Comparison of ENCODE assay signal across 11 cellular contexts in the genomic region with DNA sequence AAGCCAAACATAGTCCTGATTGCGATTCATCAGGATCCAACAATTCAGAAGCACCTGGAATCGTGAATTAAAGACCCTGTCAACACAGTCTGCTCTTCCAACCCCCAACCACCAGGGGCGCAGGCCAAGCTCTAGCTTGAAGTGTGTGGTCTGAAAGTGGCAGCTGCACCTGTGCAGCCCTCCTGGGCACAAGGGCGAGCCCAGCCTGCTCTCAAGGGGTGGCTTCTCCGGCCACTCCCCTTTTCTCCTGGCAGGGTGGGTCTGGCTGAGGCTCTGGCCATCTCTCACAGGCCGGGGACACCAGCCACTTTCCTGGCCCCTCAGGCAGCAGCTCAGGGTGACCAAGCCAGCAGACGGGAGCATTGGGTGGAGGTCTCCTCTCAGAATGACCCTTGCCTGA.
DNase-seq lines count a peak whose midpoint lies in the region; ATAC-seq, FAIRE-seq and TF ChIP-seq lines count a peak whose summit lies in the region.
"Had no signal": no experiment of that assay in that cellular context is flagged by ENCODE, and none has a peak within 500 bp of the region (broad histone marks: within the 10 kb centered on the region; RNA-seq: fewer than 3 reads in every experiment).

No MANE protein-coding gene starts in this region.

- H3K4me3 ChIP-seq in AG10803 (ENCODE audit: low read length) (no peak overlapping the region), WI38 (ENCODE audit: low read depth, low read length) (no peak overlapping the region)
- H3K4me3 ChIP-seq: MG63 had no signal

- TF ChIP-seq CTCF in AG10803 (conservative IDR thresholded peaks at IDR 0.05; ENCODE audit: low read length): peak; percentile 26
- peak; percentile 58 for TF ChIP-seq CTCF in WI38 (IDR thresholded peaks at IDR 0.05; ENCODE audit: low read depth, low read length)

- FAIRE-seq in GM12891 (lab: Jason Lieb, UNC): peak; percentile 66
- FAIRE-seq: TTC549 had no signal

- no peak for DNase-seq in AG10803 (ENCODE audit: low read depth)
- DNase-seq in GM12891 (ENCODE audit: insufficient read length, low spot score): no peak
- DNase-seq in left lobe of liver (ENCODE audit: low spot score): no peak
- DNase-seq in ureter (ENCODE audit: low spot score): no peak
- DNase-seq: MG63, retina had no signal

- ATAC-seq in left lobe of liver (peak; percentile 18), HG03520 (IDR thresholded peaks at IDR 0.05; ENCODE audit: unreplicated experiment) (no peak), HG02759 (IDR thresholded peaks at IDR 0.05; ENCODE audit: unreplicated experiment) (no peak), GM21423 (IDR thresholded peaks at IDR 0.05; ENCODE audit: unreplicated experiment) (no peak)

- no peak for TF ChIP-seq POLR2A in GM12891 (IDR thresholded peaks at IDR 0.05; ENCODE audit: low read depth, low read length)

TF ChIP-seq in GM12891, 5 proteins besides CTCF, POLR2A, EP300 and RAD21:
- TF ChIP-seq SPI1 (IDR thresholded peaks at IDR 0.05; ENCODE audit: low read depth, low read length): no peak
